ENCODE assay signal across 28 cellular contexts in the genomic region with DNA sequence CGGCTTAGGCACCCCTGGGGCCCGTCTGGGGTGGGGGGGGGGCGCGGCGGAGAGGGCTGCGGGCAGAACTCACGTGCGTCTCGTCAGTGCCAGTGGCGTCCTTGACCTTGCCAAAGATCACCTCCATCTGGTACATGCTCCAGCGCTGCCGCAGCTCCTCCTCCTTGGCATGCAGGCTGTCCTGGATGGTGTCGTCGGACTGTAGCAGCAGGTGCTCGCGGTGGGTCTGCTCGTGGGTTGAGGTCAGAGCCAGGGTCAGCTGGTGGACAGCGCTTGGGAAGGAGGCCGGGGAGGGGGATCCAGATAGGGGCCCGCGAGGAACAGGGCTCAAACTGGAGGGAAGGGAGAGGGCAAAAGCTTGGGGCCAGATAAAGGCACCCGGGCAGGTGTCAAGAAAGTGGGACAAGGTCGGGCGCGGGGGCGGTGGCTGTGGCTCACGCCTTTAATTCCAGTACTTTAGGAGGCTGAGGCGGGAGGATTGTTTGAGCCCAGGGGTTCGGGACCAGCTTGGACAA. TPM values are rescaled to one million over a fixed set of nuclear protein-coding genes. Genes with fewer than 3 reads are reported as not detected.
DNase-seq lines count a peak whose midpoint lies in the region; ATAC-seq, FAIRE-seq and TF ChIP-seq lines count a peak whose summit lies in the region.
"Had no signal": no experiment of that assay in that cellular context is flagged by ENCODE, and none has a peak within 500 bp of the region (broad histone marks: within the 10 kb centered on the region; RNA-seq: fewer than 3 reads in every experiment).

No MANE protein-coding gene starts in this region.

- in situ Hi-C loops in GM13976 (cut with MboI; ENCODE audit: low sequenced_read_pairs, unreplicated experiment): no loop called here

- H2AFZ ChIP-seq in hepatocyte: no peak overlapping the region
- H2AFZ ChIP-seq: neural progenitor cell had no signal

- H3K27ac Mint-ChIP-seq in natural killer cell treated with Interleukin-12 subunit alpha and Interleukin-12 subunit beta and Interleukin-15 and Interleukin-18, amount 100 ng/mL, for 72 hours: no peak overlapping the region
- H3K27ac Mint-ChIP-seq: activated CD8-positive, alpha-beta T cell treated with anti-CD3 and anti-CD28 coated beads for 36 hours; activated naive CD8-positive, alpha-beta T cell; activated T-helper 2 cell treated with anti-CD3 and anti-CD28 coated beads, Interferon-gamma antibody, Interleukin-2, Interleukin-4, amounts not matched to agents 10 μg/mL and 5 μg/mL and 100 μg/mL, durations not matched to agents 14 hours and 24 hours and 36 hours; CD4-positive, alpha-beta memory T cell; HFFc6; neural progenitor cell had no signal

- H3K4me1 ChIP-seq in adrenal gland (replicated peaks in 1 of 2) (peaks cover 10 to 29% of the 10 kb centered on the region in 2 donors), hepatocyte (ENCODE audit: insufficient read depth) (peaks cover 21% of the 10 kb centered on the region)
- H3K4me1 ChIP-seq: prostate gland had no signal

- H3K4me3 ChIP-seq in adrenal gland: no peak overlapping the region
- no peak overlapping the region for H3K4me3 ChIP-seq in hepatocyte
- H3K4me3 ChIP-seq: lower lobe of right lung, neural progenitor cell, prostate gland, testis had no signal

- no peak overlapping the region for H3K4me2 ChIP-seq in hepatocyte
- H3K4me2 ChIP-seq: neural progenitor cell had no signal

- no peaks in the 10 kb centered on the region for H3K9me2 ChIP-seq in hepatocyte (replicated peaks; ENCODE audit: insufficient read depth)

- H4K20me1 ChIP-seq in hepatocyte (ENCODE audit: insufficient read depth, poor library complexity, severe bottlenecking): no peaks in the 10 kb centered on the region

- H3K27ac ChIP-seq in adrenal gland: peak overlapping the region in 2 of 5 donors; percentile 20 to 65
- H3K27ac ChIP-seq in hepatocyte: no peak overlapping the region
- H3K27ac ChIP-seq: lower lobe of right lung, neural progenitor cell, prostate gland, testis had no signal

- intact Hi-C loops in adrenal gland (cut with DNase I): no loop called here

- no peaks in the 10 kb centered on the region for H3K79me2 ChIP-seq in hepatocyte

- 17 to 34% (median 19%) methylated on average over 15 to 29 of the region's 29 CpGs for WGBS in adrenal gland, 4 donors
- WGBS in hepatocyte (ENCODE audit: low lambda C conversion rate, missing lambda C conversion rate): 87% methylated on average over 24 of the region's 29 CpGs

- H3K36me3 Mint-ChIP-seq in natural killer cell treated with Interleukin-12 subunit alpha and Interleukin-12 subunit beta and Interleukin-15 and Interleukin-18, amount 100 ng/mL, for 72 hours: no peaks in the 10 kb centered on the region
- H3K36me3 Mint-ChIP-seq: activated naive CD8-positive, alpha-beta T cell; CD4-positive, alpha-beta memory T cell; neural progenitor cell had no signal

- H3K27me3 Mint-ChIP-seq in natural killer cell treated with Interleukin-12 subunit alpha and Interleukin-12 subunit beta and Interleukin-15 and Interleukin-18, amount 100 ng/mL, for 72 hours: peaks cover 21 to 28% of the 10 kb centered on the region in 2 donors

- no peaks in the 10 kb centered on the region for H3K9me3 Mint-ChIP-seq in natural killer cell treated with Interleukin-12 subunit alpha and Interleukin-12 subunit beta and Interleukin-15 and Interleukin-18, amount 100 ng/mL, for 72 hours
- H3K9me3 Mint-ChIP-seq: activated CD8-positive, alpha-beta T cell treated with anti-CD3 and anti-CD28 coated beads for 36 hours; activated T-helper 2 cell treated with anti-CD3 and anti-CD28 coated beads, Interferon-gamma antibody, Interleukin-2, Interleukin-4, amounts not matched to agents 10 μg/mL and 5 μg/mL and 100 μg/mL, durations not matched to agents 14 hours and 24 hours and 36 hours; CD4-positive, alpha-beta memory T cell; HFFc6 had no signal

- FAIRE-seq in frontal cortex (lab: Jason Lieb, UNC): no peak
- FAIRE-seq: astrocyte, urothelium cell line had no signal

- H3K36me3 ChIP-seq in adrenal gland (replicated peaks in 1 of 2) (no peaks in the 10 kb centered on the region), hepatocyte (replicated peaks; ENCODE audit: insufficient read depth, low read depth) (no peaks in the 10 kb centered on the region)
- H3K36me3 ChIP-seq: lower lobe of right lung, neural progenitor cell, prostate gland had no signal

- DNase-seq in DMS 273 (lab: John Stamatoyannopoulos, UW; ENCODE audit: unreplicated experiment): peak; percentile 54
- DNase-seq in DMS 273 treated with DMSO at 0.1 percent for 48 hours (lab: John Stamatoyannopoulos, UW): no peak
- peak; percentile 33 for DNase-seq in GM13976 (ENCODE audit: low spot score)
- peak in 6 of 7 donors; percentile 66 to 78 (median 72) for DNase-seq in adrenal gland
- peak; percentile 58 for DNase-seq in natural killer cell treated with Interleukin-12 subunit alpha and Interleukin-12 subunit beta and Interleukin-15 and Interleukin-18, amount 100 ng/mL, for 72 hours (ENCODE audit: low spot score)
- DNase-seq in hepatocyte (ENCODE audit: low spot score): no peak
- no peak for DNase-seq in DMS79 treated with DMSO at 0.1 percent for 48 hours (lab: John Stamatoyannopoulos, UW)
- no peak for DNase-seq in frontal cortex (ENCODE audit: low spot score in 2 of 2)
- DNase-seq: 8988T; activated CD8-positive, alpha-beta T cell treated with anti-CD3 and anti-CD28 coated beads for 36 hours; CD4-positive, alpha-beta memory T cell; cortex of kidney; head of caudate nucleus; HFFc6; kidney glomerular epithelial cell; lower lobe of right lung; NCI-H510A; stimulated activated CD4-positive, alpha-beta T cell treated with anti-CD3 and anti-CD28 coated beads, Interleukin-4, amount 100 ng/mL, for 4 hours; stimulated activated naive CD8-positive, alpha-beta T cell treated with anti-CD3 and anti-CD28 coated beads, Interleukin-15, Interleukin-2, amounts not matched to agents 100 U/mL and 50 U/mL, for 24 hours; T-helper 2 cell; testis had no signal

- no peak overlapping the region for H3K4me3 Mint-ChIP-seq in natural killer cell treated with Interleukin-12 subunit alpha and Interleukin-12 subunit beta and Interleukin-15 and Interleukin-18, amount 100 ng/mL, for 72 hours
- H3K4me3 Mint-ChIP-seq: activated CD8-positive, alpha-beta T cell treated with anti-CD3 and anti-CD28 coated beads for 36 hours; HFFc6; neural progenitor cell had no signal

- no peak for ATAC-seq in natural killer cell treated with Interleukin-12 subunit alpha and Interleukin-12 subunit beta and Interleukin-15 and Interleukin-18, amount 100 ng/mL, for 72 hours
- ATAC-seq: activated CD8-positive, alpha-beta T cell treated with anti-CD3 and anti-CD28 coated beads for 36 hours; lower lobe of right lung; stimulated activated naive CD8-positive, alpha-beta T cell treated with anti-CD3 and anti-CD28 coated beads, Interleukin-15, Interleukin-2, amounts not matched to agents 100 U/mL and 50 U/mL, for 24 hours had no signal

- no peaks in the 10 kb centered on the region for H3K27me3 ChIP-seq in adrenal gland
- H3K27me3 ChIP-seq in hepatocyte: peaks cover 5% of the 10 kb centered on the region
- H3K27me3 ChIP-seq: testis had no signal

- H3K4me1 Mint-ChIP-seq in natural killer cell treated with Interleukin-12 subunit alpha and Interleukin-12 subunit beta and Interleukin-15 and Interleukin-18, amount 100 ng/mL, for 72 hours (ENCODE audit: low read depth in 2 of 2): peaks cover 25 to 28% of the 10 kb centered on the region in 2 donors

- TF ChIP-seq POLR2A in adrenal gland (IDR thresholded peaks at IDR 0.05): no peak

- H3K9me3 ChIP-seq in adrenal gland (replicated peaks in 1 of 3): no peaks in the 10 kb centered on the region
- H3K9me3 ChIP-seq in hepatocyte (ENCODE audit: low read depth): no peaks in the 10 kb centered on the region
- H3K9me3 ChIP-seq: lower lobe of right lung, prostate gland, testis had no signal

- TF ChIP-seq CTCF in GM13976 (IDR thresholded peaks at IDR 0.05; ENCODE audit: borderline replicate concordance, control extremely low read depth, extremely low read depth, insufficient read depth, missing control alignments): no peak
- TF ChIP-seq CTCF in adrenal gland (IDR thresholded peaks at IDR 0.05): no peak
- no peak for TF ChIP-seq CTCF in hepatocyte (IDR thresholded peaks at IDR 0.05; ENCODE audit: poor library complexity)

RNA-seq across cellular contexts. Expression of gene RGL3, which starts 4.7 kb away (rescaled TPM):
- total RNA-seq in adrenal gland (10 to 100 TPM; 10.3 to 63.9 (median 36.1) TPM), hepatocyte (20.6 and 27.6 TPM in 2 replicates), frontal cortex (0.41 TPM)
- polyA plus RNA-seq in adrenal gland (100 to 1,000 TPM in 1 of 3 donors, 10 to 100 TPM in 2; 24.2 to 207 (median 64.1) TPM), hepatocyte (55.6 and 94.8 TPM in 2 replicates)
- not detected for total RNA-seq in natural killer cell treated with Interleukin-12 subunit alpha and Interleukin-12 subunit beta and Interleukin-15 and Interleukin-18, amount 100 ng/mL, for 72 hours
- total RNA-seq: activated CD8-positive, alpha-beta T cell treated with anti-CD3 and anti-CD28 coated beads for 36 hours; activated T-helper 2 cell treated with anti-CD3 and anti-CD28 coated beads, Interferon-gamma antibody, Interleukin-2, Interleukin-4, amounts not matched to agents 10 μg/mL and 5 μg/mL and 100 μg/mL, durations not matched to agents 14 hours and 24 hours and 36 hours; CD4-positive, alpha-beta memory T cell; mononuclear cell had no signal
- polyA plus RNA-seq: CD4-positive, alpha-beta memory T cell had no signal

RNA-seq across cellular contexts. Expression of gene ODAD3, which starts 11.1 kb away (rescaled TPM):
- 1 to 10 TPM in 7 of 8 donors, under 1 TPM in 1; 0.69 to 4.7 (median 2.3) TPM for total RNA-seq in adrenal gland
- polyA plus RNA-seq in adrenal gland: 1 to 10 TPM; 3.1 to 7.9 (median 4.8) TPM
- not detected for total RNA-seq in natural killer cell treated with Interleukin-12 subunit alpha and Interleukin-12 subunit beta and Interleukin-15 and Interleukin-18, amount 100 ng/mL, for 72 hours
- 0.08 and 1.3 TPM in 2 replicates for total RNA-seq in hepatocyte
- 1.4 and 1.9 TPM in 2 replicates for polyA plus RNA-seq in hepatocyte
- 0.41 TPM for total RNA-seq in frontal cortex
- total RNA-seq: CD4-positive, alpha-beta memory T cell; mononuclear cell had no signal
- polyA plus RNA-seq: CD4-positive, alpha-beta memory T cell had no signal

RNA-seq across cellular contexts. Expression of gene PRKCSH, which starts 11.6 kb away (rescaled TPM):
- total RNA-seq in adrenal gland (100 to 1,000 TPM; 132 to 359 (median 247) TPM), hepatocyte (60.0 and 85.1 TPM in 2 replicates), frontal cortex (39.1 TPM)
- polyA plus RNA-seq in adrenal gland (100 to 1,000 TPM; 142 to 228 (median 177) TPM), hepatocyte (245 and 251 TPM in 2 replicates)
- total RNA-seq in natural killer cell treated with Interleukin-12 subunit alpha and Interleukin-12 subunit beta and Interleukin-15 and Interleukin-18, amount 100 ng/mL, for 72 hours: 100 to 1,000 TPM; 303 to 321 TPM

RNA-seq across cellular contexts. Expression of gene EPOR, which starts 39.7 kb away (rescaled TPM):
- total RNA-seq in adrenal gland (10 to 100 TPM; 15.7 to 37.9 (median 23.5) TPM), hepatocyte (16.6 and 20.9 TPM in 2 replicates), frontal cortex (3.3 TPM)
- polyA plus RNA-seq in adrenal gland (10 to 100 TPM in 2 of 3 donors, 1 to 10 TPM in 1; 6.8 to 74.0 (median 49.3) TPM), hepatocyte (34.2 and 46.8 TPM in 2 replicates)
- total RNA-seq in natural killer cell treated with Interleukin-12 subunit alpha and Interleukin-12 subunit beta and Interleukin-15 and Interleukin-18, amount 100 ng/mL, for 72 hours: 1 to 10 TPM; 3.0 to 5.1 TPM

RNA-seq across cellular contexts. Expression of gene SWSAP1, which starts 49.4 kb away (rescaled TPM):
- total RNA-seq in adrenal gland (1 to 10 TPM; 2.6 to 5.5 (median 3.8) TPM), hepatocyte (2.2 and 3.1 TPM in 2 replicates), frontal cortex (0.82 TPM)
- polyA plus RNA-seq in adrenal gland (1 to 10 TPM; 2.1 to 8.4 (median 6.0) TPM), hepatocyte (4.0 and 4.9 TPM in 2 replicates)
- total RNA-seq in natural killer cell treated with Interleukin-12 subunit alpha and Interleukin-12 subunit beta and Interleukin-15 and Interleukin-18, amount 100 ng/mL, for 72 hours: 1 to 10 TPM; 1.6 to 3.0 TPM

Comparison
In these comparisons a context has a peak if more than half of its experiments do, and no peak if none do; other contexts are left out.
1. DNase-seq: peak in DMS 273 (single experiment), GM13976 (single experiment), adrenal gland (6 of 7) and natural killer cell treated with Interleukin-12 subunit alpha and Interleukin-12 subunit beta and Interleukin-15 and Interleukin-18, amount 100 ng/mL, for 72 hours (single experiment); none in DMS 273 treated with DMSO at 0.1 percent for 48 hours (single experiment), hepatocyte (single experiment), DMS79 treated with DMSO at 0.1 percent for 48 hours (single experiment) and frontal cortex (0 of 2).